In the genomic region with DNA sequence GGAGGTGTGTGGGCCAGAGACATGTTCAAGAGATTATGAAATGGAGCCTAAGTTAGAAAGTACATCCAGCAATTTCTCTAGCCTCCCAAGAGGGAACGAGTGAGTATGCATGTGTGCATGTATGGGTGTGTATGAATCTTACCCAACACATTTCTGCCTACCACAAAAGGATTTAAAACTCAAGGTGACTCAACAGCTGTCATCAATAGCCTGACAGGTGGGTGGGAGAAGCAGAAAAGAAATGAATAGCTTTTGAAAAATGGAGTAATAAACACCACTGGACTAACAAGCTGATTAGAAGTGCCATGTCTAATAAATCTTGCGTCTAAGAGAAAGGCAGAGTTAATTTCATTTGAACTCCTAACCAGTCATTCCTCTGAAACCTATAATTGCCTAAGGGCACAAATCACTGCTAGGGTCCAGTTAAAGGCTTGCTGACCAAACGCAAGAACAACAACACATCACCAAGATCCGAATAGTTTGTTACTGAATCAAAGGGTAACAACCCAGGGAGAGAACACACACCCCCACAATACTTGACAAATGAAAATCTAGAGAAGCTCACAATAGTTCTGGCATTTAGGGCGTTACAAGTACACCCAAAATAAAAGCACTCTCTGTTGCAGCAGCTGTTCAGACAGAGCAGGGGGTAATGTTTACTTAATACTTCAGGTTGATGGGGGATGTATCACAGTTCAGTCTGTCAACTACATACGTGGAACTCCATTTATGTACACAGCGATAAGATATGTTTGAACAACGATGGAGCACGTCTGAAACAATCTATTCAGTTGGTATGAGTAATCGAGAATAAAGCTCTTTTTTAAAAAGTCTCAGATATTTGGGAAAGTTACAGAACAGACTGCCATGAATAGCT, we compare ENCODE assay signal across 8 cellular contexts. TPM values are rescaled to one million over a fixed set of nuclear protein-coding genes. Genes with fewer than 3 reads are reported as not detected.
A peak's percentile ranks its signal among the peaks of the same experiment; 100 is the strongest.
DNase-seq lines count a peak whose midpoint lies in the region; ATAC-seq, FAIRE-seq and TF ChIP-seq lines count a peak whose summit lies in the region.

No MANE protein-coding gene starts in this region.

- peak overlapping the region; percentile 87 for H3K27ac Mint-ChIP-seq in activated CD4-positive, alpha-beta T cell treated with anti-CD3 and anti-CD28 coated beads for 36 hours

- H3K9me3 ChIP-seq in neuron (ENCODE audit: low read length) = no peaks in the 10 kb centered on the region

- peaks cover 44% of the 10 kb centered on the region for H3K4me1 Mint-ChIP-seq in activated CD4-positive, alpha-beta T cell treated with anti-CD3 and anti-CD28 coated beads for 36 hours

- DNase-seq in activated CD4-positive, alpha-beta T cell treated with anti-CD3 and anti-CD28 coated beads for 36 hours = no peak
- no peak for DNase-seq in activated CD4-positive, alpha-beta T cell treated with anti-CD3 and anti-CD28 coated beads for 1 hour
- DNase-seq in NCI-H345 treated with DMSO at 0.1 percent for 48 hours (lab: John Stamatoyannopoulos, UW; ENCODE audit: unreplicated experiment) (peak; percentile 97), coronary artery (ENCODE audit: low spot score) (no peak), RPMI8226 (no peak), urothelium cell line (ENCODE audit: low spot score) (no peak)

- H3K4me1 ChIP-seq in neuron (ENCODE audit: insufficient read depth, low read length) = peaks cover 39% of the 10 kb centered on the region

- H2AFZ ChIP-seq in neuron (ENCODE audit: low read depth, low read length) = no peak overlapping the region

- H3K27me3 ChIP-seq in neuron (ENCODE audit: insufficient read depth, low read length) = no peaks in the 10 kb centered on the region

- H3K4me3 Mint-ChIP-seq in activated CD4-positive, alpha-beta T cell treated with anti-CD3 and anti-CD28 coated beads for 36 hours = peak overlapping the region; percentile 98

- peak; percentile 16 for ATAC-seq in activated CD4-positive, alpha-beta T cell treated with anti-CD3 and anti-CD28 coated beads for 36 hours
- no peak for ATAC-seq in GM19351 (IDR thresholded peaks at IDR 0.05; ENCODE audit: unreplicated experiment)

- FAIRE-seq in urothelium cell line (lab: Jason Lieb, UNC) = no peak

- POLR2A ChIA-PET in activated CD4-positive, alpha-beta T cell treated with anti-CD3 and anti-CD28 coated beads for 36 hours (lab: Charles Lee) = interaction anchor here (0.7 to 1.3 kb wide), 5 partner anchors 9 to 193 kb away, joined by 3 to 6 read pairs (median 3); no protein-coding TSS in a partner anchor

- peak overlapping the region in 1 of 2 donors; percentile 99 for H3K27ac ChIP-seq in coronary artery

- H3K4me3 ChIP-seq in coronary artery (peak overlapping the region; percentile 91), neuron (ENCODE audit: low read length) (peak overlapping the region; percentile 69)

- TF ChIP-seq CTCF in coronary artery (IDR thresholded peaks at IDR 0.05) = no peak

- CTCF ChIA-PET in activated CD4-positive, alpha-beta T cell treated with anti-CD3 and anti-CD28 coated beads for 36 hours (lab: Charles Lee) = interaction anchor here (0.6 to 3.3 kb wide), 10 partner anchors 9 to 697 kb away, joined by 3 to 31 read pairs (median 4); partner anchors contain the start of gene SMIM12

- no peaks in the 10 kb centered on the region for H3K27me3 Mint-ChIP-seq in activated CD4-positive, alpha-beta T cell treated with anti-CD3 and anti-CD28 coated beads for 36 hours

- peaks cover 19% of the 10 kb centered on the region for H3K36me3 Mint-ChIP-seq in activated CD4-positive, alpha-beta T cell treated with anti-CD3 and anti-CD28 coated beads for 36 hours (ENCODE audit: low read depth)

- intact Hi-C loops in activated CD4-positive, alpha-beta T cell treated with anti-CD3 and anti-CD28 coated beads for 36 hours (cut with DNase I, micrococcal nuclease) = loop anchor here (2.0 to 10.0 kb wide), 6 partner anchors 17 to 829 kb away; partner anchors contain the start of genes AGO3 (in 1 of the 2), PSMB2 (in 1 of the 2), SFPQ (in 1 of the 2) and STK40 (in 1 of the 2)

- no peaks in the 10 kb centered on the region for H3K9me3 Mint-ChIP-seq in activated CD4-positive, alpha-beta T cell treated with anti-CD3 and anti-CD28 coated beads for 36 hours (ENCODE audit: low read depth)

- peaks cover 30% of the 10 kb centered on the region for H3K36me3 ChIP-seq in neuron (ENCODE audit: insufficient read depth, low read length)

RNA-seq across cellular contexts. Expression of gene KIAA0319L, which starts 1.4 kb away (rescaled TPM):
- total RNA-seq in activated CD4-positive, alpha-beta T cell treated with anti-CD3 and anti-CD28 coated beads for 36 hours = 10 to 100 TPM; 26.5 to 28.1 TPM

RNA-seq across cellular contexts. Expression of gene NCDN, which starts 1.8 kb away (rescaled TPM):
- total RNA-seq in activated CD4-positive, alpha-beta T cell treated with anti-CD3 and anti-CD28 coated beads for 36 hours = 10 to 100 TPM; 21.1 to 23.4 TPM

RNA-seq across cellular contexts. Expression of gene TFAP2E, which starts 17.3 kb away (rescaled TPM):
- total RNA-seq in activated CD4-positive, alpha-beta T cell treated with anti-CD3 and anti-CD28 coated beads for 36 hours = under 1 TPM; 0.53 to 0.58 TPM
